ENCODE assay signal across 17 cellular contexts in genomic region chr2:231260442-231260841, GRCh38.
DNase-seq lines count a peak whose midpoint lies in the region; ATAC-seq and TF ChIP-seq lines count a peak whose summit lies in the region.
"Had no signal": no experiment of that assay in that cellular context is flagged by ENCODE, and none has a peak within 500 bp of the region (broad histone marks: within the 10 kb centered on the region; RNA-seq: fewer than 3 reads in every experiment).

No MANE protein-coding gene starts in this region.

- no peak overlapping the region for H2AFZ ChIP-seq in Karpas-422 (ENCODE audit: low read length)

- no peaks in the 10 kb centered on the region for H3K79me2 ChIP-seq in Karpas-422 (ENCODE audit: low read length)

- H3K4me1 ChIP-seq in left lung: no peaks in the 10 kb centered on the region
- no peaks in the 10 kb centered on the region for H3K4me1 ChIP-seq in Karpas-422 (ENCODE audit: low read length)

- ATAC-seq in left lung: peak; percentile 31
- no peak for ATAC-seq in HG03045 (IDR thresholded peaks at IDR 0.05; ENCODE audit: unreplicated experiment)
- ATAC-seq in HG03571 (IDR thresholded peaks at IDR 0.05; ENCODE audit: unreplicated experiment): no peak
- ATAC-seq: esophagus mucosa; SK-N-SH treated with all-trans-retinoic acid at 6 μM for 48 hours; stimulated activated memory B cell treated with anti-CD40 and anti-IgM and Interleukin-4, amounts not matched to agents 10 μg/mL and 1 μg/mL and 100 μg/mL, for 72 hours had no signal

- H3K27me3 ChIP-seq in MG63 (no peaks in the 10 kb centered on the region), left lung (no peaks in the 10 kb centered on the region), Karpas-422 (ENCODE audit: low read length) (no peaks in the 10 kb centered on the region)

- no peak overlapping the region for H3K4me2 ChIP-seq in Karpas-422 (ENCODE audit: low read depth, low read length, poor library complexity, severe bottlenecking)

- H3K9me2 ChIP-seq in Karpas-422 (replicated peaks; ENCODE audit: insufficient read depth, low read length): no peaks in the 10 kb centered on the region

- H3K27ac ChIP-seq in left lung (no peak overlapping the region), Karpas-422 (ENCODE audit: low read length) (no peak overlapping the region)

- H3K4me3 ChIP-seq in MG63: no peak overlapping the region
- H3K4me3 ChIP-seq in left lung: no peak overlapping the region
- H3K4me3 ChIP-seq in Karpas-422 (ENCODE audit: low read length): no peak overlapping the region

- intact Hi-C loops in left lung (cut with DNase I): no loop called here

- H4K20me1 ChIP-seq in Karpas-422 (ENCODE audit: insufficient read depth, low read depth, low read length): no peaks in the 10 kb centered on the region

- no peaks in the 10 kb centered on the region for H3K9me3 ChIP-seq in MG63
- no peaks in the 10 kb centered on the region for H3K9me3 ChIP-seq in left lung
- no peaks in the 10 kb centered on the region for H3K9me3 ChIP-seq in Karpas-422 (ENCODE audit: low read length)

- H3K9ac ChIP-seq in Karpas-422 (ENCODE audit: low read length): no peak overlapping the region

- TF ChIP-seq CTCF in left lung (IDR thresholded peaks at IDR 0.05): no peak

- H3K36me3 ChIP-seq in MG63: no peaks in the 10 kb centered on the region
- no peaks in the 10 kb centered on the region for H3K36me3 ChIP-seq in left lung
- no peaks in the 10 kb centered on the region for H3K36me3 ChIP-seq in Karpas-422 (ENCODE audit: insufficient read depth, low read length)

- DNase-seq in COLO829 (ENCODE audit: low spot score) (peak; percentile 6), MG63 (peak; percentile 6), dermis blood vessel endothelial cell (peak; percentile 31), left lung (no peak), cortex of kidney (lab: John Stamatoyannopoulos, UW) (no peak), Karpas-422 (no peak)
- DNase-seq: activated CD4-positive, CD25-positive, alpha-beta regulatory T cell; activated CD8-positive, alpha-beta memory T cell treated with anti-CD3 and anti-CD28 coated beads, Interleukin-2, amount 50 U/mL, for 4 hours; activated naive CD4-positive, alpha-beta T cell treated with anti-CD3 and anti-CD28 coated beads, Interleukin-2, amount 50 U/mL, for 16 hours; DMS 273 treated with DMSO at 0.1 percent for 48 hours; immature natural killer cell; stimulated activated CD4-positive, alpha-beta T cell treated with anti-CD3 and anti-CD28 coated beads, Interleukin-4, amount 100 ng/mL, for 1 hour had no signal

Comparison
In these comparisons a context has a peak if more than half of its experiments do, and no peak if none do; other contexts are left out.
1. DNase-seq: peak in COLO829 (single experiment), MG63 (single experiment) and dermis blood vessel endothelial cell (single experiment); none in left lung (0 of 2), cortex of kidney (single experiment) and Karpas-422 (single experiment).